In genomic region chr10:124903119-124903518, GRCh38 we compare ENCODE assay signal across 1 cellular context.
TF ChIP-seq lines count a peak whose summit lies in the region.

No MANE protein-coding gene starts in this region.

TF ChIP-seq in WTC11, 78 proteins besides CTCF, POLR2A, EP300 and RAD21 (continued from another document):
- TF ChIP-seq ZNF281 (CRISPR knock-in tag; IDR thresholded peaks at IDR 0.05) (no peak), ATF6 (CRISPR knock-in tag; IDR thresholded peaks at IDR 0.05) (no peak), TEAD4 (CRISPR knock-in tag; IDR thresholded peaks at IDR 0.05) (no peak), JAZF1 (CRISPR knock-in tag; IDR thresholded peaks at IDR 0.05) (no peak)
